Comparison of ENCODE assay signal across 1 cellular context in genomic region chr6:139981810-139982550, GRCh38.
TF ChIP-seq lines count a peak whose summit lies in the region.

No MANE protein-coding gene starts in this region.

TF ChIP-seq in HEK293, 187 proteins besides CTCF, POLR2A, EP300 and RAD21 (continued from another document and continues in another):
- TF ChIP-seq ZNF266 (tag by site-specific recombination; IDR thresholded peaks at IDR 0.05; ENCODE audit: low read depth) (no peak), MYNN (tag by site-specific recombination; IDR thresholded peaks at IDR 0.05; ENCODE audit: borderline replicate concordance) (peak; percentile 79; the same call in 1 of the 2 replicates), ZNF76 (tag by site-specific recombination; IDR thresholded peaks at IDR 0.05; ENCODE audit: borderline replicate concordance, low read depth) (no peak), ZFP41 (tag by site-specific recombination; IDR thresholded peaks at IDR 0.05; ENCODE audit: borderline replicate concordance) (no peak), BCL11A (tag by site-specific recombination; IDR thresholded peaks at IDR 0.05; ENCODE audit: low read depth) (no peak), GLIS1 (tag by site-specific recombination; IDR thresholded peaks at IDR 0.05) (no peak), KLF1 (tag by site-specific recombination; IDR thresholded peaks at IDR 0.05) (peak; percentile 64; the same call in 1 of the 2 replicates), PRDM2 (tag by site-specific recombination; IDR thresholded peaks at IDR 0.05; ENCODE audit: borderline replicate concordance) (no peak), GLIS2 (tag by site-specific recombination; IDR thresholded peaks at IDR 0.05) (no peak), ZNF239 (tag by site-specific recombination; IDR thresholded peaks at IDR 0.05) (no peak), ZNF214 (tag by site-specific recombination; IDR thresholded peaks at IDR 0.05; ENCODE audit: borderline replicate concordance) (no peak), ZBTB7A (tag by site-specific recombination; IDR thresholded peaks at IDR 0.05; ENCODE audit: low read depth) (no peak), SCRT2 (tag by site-specific recombination; IDR thresholded peaks at IDR 0.05) (no peak), OSR2 (tag by site-specific recombination; IDR thresholded peaks at IDR 0.05) (peak; percentile 37), ZFP3 (tag by site-specific recombination; IDR thresholded peaks at IDR 0.05; ENCODE audit: low read depth) (no peak), ZNF664 (tag by site-specific recombination; IDR thresholded peaks at IDR 0.05) (no peak), SP2 (tag by site-specific recombination; IDR thresholded peaks at IDR 0.05) (no peak), ZNF701 (tag by site-specific recombination; IDR thresholded peaks at IDR 0.05) (no peak), ZNF114 (tag by site-specific recombination; IDR thresholded peaks at IDR 0.05) (no peak), BCL11B (tag by site-specific recombination; IDR thresholded peaks at IDR 0.05; ENCODE audit: low read depth) (no peak), ZNF777 (tag by site-specific recombination; IDR thresholded peaks at IDR 0.05; ENCODE audit: borderline replicate concordance) (no peak), ZNF121 (tag by site-specific recombination; IDR thresholded peaks at IDR 0.05) (no peak), ZSCAN30 (tag by site-specific recombination; IDR thresholded peaks at IDR 0.05) (peak; percentile 92), ZNF223 (tag by site-specific recombination; IDR thresholded peaks at IDR 0.05) (no peak), ZNF626 (tag by site-specific recombination; IDR thresholded peaks at IDR 0.05) (no peak), ZFP37 (tag by site-specific recombination; IDR thresholded peaks at IDR 0.05) (peak; percentile 69; the same call in 1 of the 2 replicates), ZBTB48 (tag by site-specific recombination; IDR thresholded peaks at IDR 0.05) (no peak), ZNF660 (tag by site-specific recombination; IDR thresholded peaks at IDR 0.05) (peak; percentile 58; the same call in 1 of the 2 replicates), ZNF292 (tag by site-specific recombination; IDR thresholded peaks at IDR 0.05; ENCODE audit: borderline replicate concordance, low read depth) (no peak), GLI2 (tag by site-specific recombination; IDR thresholded peaks at IDR 0.05; ENCODE audit: borderline replicate concordance, low read depth) (0 out of 2 replicates have a peak, but pooled peaks have one; percentile 36), ZNF654 (tag by site-specific recombination; IDR thresholded peaks at IDR 0.05; ENCODE audit: low read depth) (no peak), ZNF501 (tag by site-specific recombination; IDR thresholded peaks at IDR 0.05) (peak; percentile 60; the same call in 1 of the 2 replicates), ZNF140 (tag by site-specific recombination; IDR thresholded peaks at IDR 0.05) (no peak), GLI4 (tag by site-specific recombination; IDR thresholded peaks at IDR 0.05) (no peak), ZNF24 (tag by site-specific recombination; IDR thresholded peaks at IDR 0.05) (peak; percentile 58), ZNF785 (tag by site-specific recombination; IDR thresholded peaks at IDR 0.05) (no peak), ZNF529 (tag by site-specific recombination; IDR thresholded peaks at IDR 0.05; ENCODE audit: insufficient replicate concordance) (no peak), ZNF621 (tag by site-specific recombination; IDR thresholded peaks at IDR 0.05) (no peak), ZNF174 (tag by site-specific recombination; IDR thresholded peaks at IDR 0.05) (no peak), YY1 (tag by site-specific recombination; IDR thresholded peaks at IDR 0.05) (no peak), ZNF19 (tag by site-specific recombination; IDR thresholded peaks at IDR 0.05; ENCODE audit: low read depth) (no peak), ZNF629 (tag by site-specific recombination; IDR thresholded peaks at IDR 0.05) (peak; percentile 85), ZNF449 (tag by site-specific recombination; IDR thresholded peaks at IDR 0.05) (no peak; the same call in 1 of the 2 replicates), TCF7L2 (IDR thresholded peaks at IDR 0.05; ENCODE audit: borderline replicate concordance, low read depth, low read length) (no peak), ZEB2 (tag by site-specific recombination; IDR thresholded peaks at IDR 0.05) (peak; percentile 71; the same call in 1 of the 2 replicates), ZNF423 (tag by site-specific recombination; IDR thresholded peaks at IDR 0.05) (no peak), ZNF426 (tag by site-specific recombination; IDR thresholded peaks at IDR 0.05) (no peak), KLF10 (tag by site-specific recombination; IDR thresholded peaks at IDR 0.05) (peak; percentile 50; the same call in 1 of the 2 replicates)
- TF ChIP-seq, protein P1, sequence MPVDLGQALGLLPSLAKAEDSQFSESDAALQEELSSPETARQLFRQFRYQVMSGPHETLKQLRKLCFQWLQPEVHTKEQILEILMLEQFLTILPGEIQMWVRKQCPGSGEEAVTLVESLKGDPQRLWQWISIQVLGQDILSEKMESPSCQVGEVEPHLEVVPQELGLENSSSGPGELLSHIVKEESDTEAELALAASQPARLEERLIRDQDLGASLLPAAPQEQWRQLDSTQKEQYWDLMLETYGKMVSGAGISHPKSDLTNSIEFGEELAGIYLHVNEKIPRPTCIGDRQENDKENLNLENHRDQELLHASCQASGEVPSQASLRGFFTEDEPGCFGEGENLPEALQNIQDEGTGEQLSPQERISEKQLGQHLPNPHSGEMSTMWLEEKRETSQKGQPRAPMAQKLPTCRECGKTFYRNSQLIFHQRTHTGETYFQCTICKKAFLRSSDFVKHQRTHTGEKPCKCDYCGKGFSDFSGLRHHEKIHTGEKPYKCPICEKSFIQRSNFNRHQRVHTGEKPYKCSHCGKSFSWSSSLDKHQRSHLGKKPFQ (tag by site-specific recombination; IDR thresholded peaks at IDR 0.05), result peak; percentile 97
- TF ChIP-seq, protein P2, sequence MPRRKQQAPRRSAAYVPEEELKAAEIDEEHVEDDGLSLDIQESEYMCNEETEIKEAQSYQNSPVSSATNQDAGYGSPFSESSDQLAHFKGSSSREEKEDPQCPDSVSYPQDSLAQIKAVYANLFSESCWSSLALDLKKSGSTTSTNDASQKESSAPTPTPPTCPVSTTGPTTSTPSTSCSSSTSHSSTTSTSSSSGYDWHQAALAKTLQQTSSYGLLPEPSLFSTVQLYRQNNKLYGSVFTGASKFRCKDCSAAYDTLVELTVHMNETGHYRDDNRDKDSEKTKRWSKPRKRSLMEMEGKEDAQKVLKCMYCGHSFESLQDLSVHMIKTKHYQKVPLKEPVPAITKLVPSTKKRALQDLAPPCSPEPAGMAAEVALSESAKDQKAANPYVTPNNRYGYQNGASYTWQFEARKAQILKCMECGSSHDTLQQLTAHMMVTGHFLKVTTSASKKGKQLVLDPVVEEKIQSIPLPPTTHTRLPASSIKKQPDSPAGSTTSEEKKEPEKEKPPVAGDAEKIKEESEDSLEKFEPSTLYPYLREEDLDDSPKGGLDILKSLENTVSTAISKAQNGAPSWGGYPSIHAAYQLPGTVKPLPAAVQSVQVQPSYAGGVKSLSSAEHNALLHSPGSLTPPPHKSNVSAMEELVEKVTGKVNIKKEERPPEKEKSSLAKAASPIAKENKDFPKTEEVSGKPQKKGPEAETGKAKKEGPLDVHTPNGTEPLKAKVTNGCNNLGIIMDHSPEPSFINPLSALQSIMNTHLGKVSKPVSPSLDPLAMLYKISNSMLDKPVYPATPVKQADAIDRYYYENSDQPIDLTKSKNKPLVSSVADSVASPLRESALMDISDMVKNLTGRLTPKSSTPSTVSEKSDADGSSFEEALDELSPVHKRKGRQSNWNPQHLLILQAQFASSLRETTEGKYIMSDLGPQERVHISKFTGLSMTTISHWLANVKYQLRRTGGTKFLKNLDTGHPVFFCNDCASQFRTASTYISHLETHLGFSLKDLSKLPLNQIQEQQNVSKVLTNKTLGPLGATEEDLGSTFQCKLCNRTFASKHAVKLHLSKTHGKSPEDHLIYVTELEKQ (tag by site-specific recombination; IDR thresholded peaks at IDR 0.05; ENCODE audit: borderline replicate concordance), result peak; percentile 39; the same call in 1 of the 2 replicates
- TF ChIP-seq, protein P3, sequence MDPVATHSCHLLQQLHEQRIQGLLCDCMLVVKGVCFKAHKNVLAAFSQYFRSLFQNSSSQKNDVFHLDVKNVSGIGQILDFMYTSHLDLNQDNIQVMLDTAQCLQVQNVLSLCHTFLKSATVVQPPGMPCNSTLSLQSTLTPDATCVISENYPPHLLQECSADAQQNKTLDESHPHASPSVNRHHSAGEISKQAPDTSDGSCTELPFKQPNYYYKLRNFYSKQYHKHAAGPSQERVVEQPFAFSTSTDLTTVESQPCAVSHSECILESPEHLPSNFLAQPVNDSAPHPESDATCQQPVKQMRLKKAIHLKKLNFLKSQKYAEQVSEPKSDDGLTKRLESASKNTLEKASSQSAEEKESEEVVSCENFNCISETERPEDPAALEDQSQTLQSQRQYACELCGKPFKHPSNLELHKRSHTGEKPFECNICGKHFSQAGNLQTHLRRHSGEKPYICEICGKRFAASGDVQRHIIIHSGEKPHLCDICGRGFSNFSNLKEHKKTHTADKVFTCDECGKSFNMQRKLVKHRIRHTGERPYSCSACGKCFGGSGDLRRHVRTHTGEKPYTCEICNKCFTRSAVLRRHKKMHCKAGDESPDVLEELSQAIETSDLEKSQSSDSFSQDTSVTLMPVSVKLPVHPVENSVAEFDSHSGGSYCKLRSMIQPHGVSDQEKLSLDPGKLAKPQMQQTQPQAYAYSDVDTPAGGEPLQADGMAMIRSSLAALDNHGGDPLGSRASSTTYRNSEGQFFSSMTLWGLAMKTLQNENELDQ (tag by site-specific recombination; IDR thresholded peaks at IDR 0.05; ENCODE audit: low read depth), result 0 out of 2 replicates have a peak, but pooled peaks have one; percentile 9
- TF ChIP-seq, protein P4, sequence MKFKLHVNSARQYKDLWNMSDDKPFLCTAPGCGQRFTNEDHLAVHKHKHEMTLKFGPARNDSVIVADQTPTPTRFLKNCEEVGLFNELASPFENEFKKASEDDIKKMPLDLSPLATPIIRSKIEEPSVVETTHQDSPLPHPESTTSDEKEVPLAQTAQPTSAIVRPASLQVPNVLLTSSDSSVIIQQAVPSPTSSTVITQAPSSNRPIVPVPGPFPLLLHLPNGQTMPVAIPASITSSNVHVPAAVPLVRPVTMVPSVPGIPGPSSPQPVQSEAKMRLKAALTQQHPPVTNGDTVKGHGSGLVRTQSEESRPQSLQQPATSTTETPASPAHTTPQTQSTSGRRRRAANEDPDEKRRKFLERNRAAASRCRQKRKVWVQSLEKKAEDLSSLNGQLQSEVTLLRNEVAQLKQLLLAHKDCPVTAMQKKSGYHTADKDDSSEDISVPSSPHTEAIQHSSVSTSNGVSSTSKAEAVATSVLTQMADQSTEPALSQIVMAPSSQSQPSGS (tag by site-specific recombination; IDR thresholded peaks at IDR 0.05; ENCODE audit: low read depth), result peak; percentile 85
- TF ChIP-seq, protein P5, sequence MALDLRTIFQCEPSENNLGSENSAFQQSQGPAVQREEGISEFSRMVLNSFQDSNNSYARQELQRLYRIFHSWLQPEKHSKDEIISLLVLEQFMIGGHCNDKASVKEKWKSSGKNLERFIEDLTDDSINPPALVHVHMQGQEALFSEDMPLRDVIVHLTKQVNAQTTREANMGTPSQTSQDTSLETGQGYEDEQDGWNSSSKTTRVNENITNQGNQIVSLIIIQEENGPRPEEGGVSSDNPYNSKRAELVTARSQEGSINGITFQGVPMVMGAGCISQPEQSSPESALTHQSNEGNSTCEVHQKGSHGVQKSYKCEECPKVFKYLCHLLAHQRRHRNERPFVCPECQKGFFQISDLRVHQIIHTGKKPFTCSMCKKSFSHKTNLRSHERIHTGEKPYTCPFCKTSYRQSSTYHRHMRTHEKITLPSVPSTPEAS (tag by site-specific recombination; IDR thresholded peaks at IDR 0.05), result 0 out of 2 replicates have a peak, but pooled peaks have one; percentile 23
